20 cellular contexts compared by ENCODE assay signal in the genomic region with DNA sequence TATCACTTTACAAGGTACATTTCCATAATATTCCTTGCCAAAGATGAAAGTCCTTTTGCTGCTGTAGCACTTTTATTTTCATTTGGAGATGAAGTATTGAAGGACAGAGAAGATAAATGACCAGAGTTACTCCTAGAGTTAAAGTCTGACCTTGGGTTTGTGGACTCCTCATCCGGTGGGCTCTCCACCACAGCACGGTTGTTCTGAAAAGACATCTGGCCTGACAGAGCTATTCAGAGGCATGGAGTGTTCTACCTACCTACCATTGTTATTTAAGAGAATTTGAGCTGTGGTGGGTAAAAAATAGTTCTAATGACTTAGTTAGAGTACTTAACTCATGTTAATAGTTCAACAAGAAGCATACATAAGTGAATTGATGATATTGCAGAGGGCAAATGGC.
"Had no signal": no experiment of that assay in that cellular context is flagged by ENCODE, and none has a peak within 500 bp of the region (broad histone marks: within the 10 kb centered on the region; RNA-seq: fewer than 3 reads in every experiment).

No MANE protein-coding gene starts in this region.

- H3K4me1 ChIP-seq: colonic mucosa, esophagus squamous epithelium, gastroesophageal sphincter, heart left ventricle, left lung, lower lobe of right lung had no signal

- H3K9me3 Mint-ChIP-seq: dendritic cell treated with granulocyte-macrophage colony-stimulating factor and Interleukin-4, amounts not matched to agents 40 ng/mL and 50 ng/mL, for 4 days had no signal

- H3K79me2 ChIP-seq: hepatocyte had no signal

- DNase-seq: colonic mucosa; cortex of kidney; effector CD4-positive, alpha-beta T cell; effector memory CD4-positive, alpha-beta T cell; erythroblast; esophagus squamous epithelium; foreskin fibroblast; heart left ventricle; left cardiac atrium; left lung; left ventricle myocardium superior; lower lobe of right lung; mesendoderm; midbrain had no signal

- H2AFZ ChIP-seq: hepatocyte had no signal

- H3K4me2 ChIP-seq: hepatocyte had no signal

- H3K27ac Mint-ChIP-seq: dendritic cell treated with granulocyte-macrophage colony-stimulating factor and Interleukin-4, amounts not matched to agents 40 ng/mL and 50 ng/mL, for 4 days; memory B cell had no signal

- H3K4me3 Mint-ChIP-seq: dendritic cell treated with granulocyte-macrophage colony-stimulating factor and Interleukin-4, amounts not matched to agents 40 ng/mL and 50 ng/mL, for 4 days; memory B cell had no signal

- H3K4me3 ChIP-seq: colonic mucosa, esophagus squamous epithelium, gastroesophageal sphincter, heart left ventricle, hepatocyte, left lung, lower lobe of right lung had no signal

- H3K4me1 Mint-ChIP-seq: memory B cell had no signal

- H3K36me3 Mint-ChIP-seq: memory B cell had no signal

- H3K27me3 Mint-ChIP-seq: dendritic cell treated with granulocyte-macrophage colony-stimulating factor and Interleukin-4, amounts not matched to agents 40 ng/mL and 50 ng/mL, for 4 days; memory B cell had no signal

- ATAC-seq: esophagus mucosa, gastroesophageal sphincter, heart left ventricle, left cardiac atrium, left lung, left ventricle myocardium superior, lower lobe of right lung had no signal

- H3K36me3 ChIP-seq: colonic mucosa, esophagus squamous epithelium, gastroesophageal sphincter, heart left ventricle, left lung, lower lobe of right lung had no signal

- H3K27ac ChIP-seq: colonic mucosa, epithelial cell of prostate, esophagus squamous epithelium, gastroesophageal sphincter, heart left ventricle, hepatocyte, left lung, lower lobe of right lung had no signal

- H3K9me3 ChIP-seq: colonic mucosa, esophagus squamous epithelium, gastroesophageal sphincter, heart left ventricle, left lung, lower lobe of right lung had no signal

- H3K27me3 ChIP-seq: colonic mucosa, esophagus squamous epithelium, gastroesophageal sphincter, heart left ventricle, hepatocyte, left lung had no signal
